Comparison of ENCODE assay signal across 8 cellular contexts in genomic region chr10:132363921-132364593, GRCh38. TPM values are rescaled to one million over a fixed set of nuclear protein-coding genes. Genes with fewer than 3 reads are reported as not detected.
DNase-seq lines count a peak whose midpoint lies in the region; ATAC-seq and FAIRE-seq lines count a peak whose summit lies in the region.

No MANE protein-coding gene starts in this region.

- DNase-seq in stimulated activated CD4-positive, alpha-beta T cell treated with anti-CD3 and anti-CD28 coated beads, Interleukin-2, amount 100 ng/mL, for 24 hours: peak; percentile 13 to 52
- DNase-seq in stimulated activated CD4-positive, alpha-beta T cell treated with anti-CD3 and anti-CD28 coated beads, Interleukin-4, amount 100 ng/mL, for 1 hour: no peak
- DNase-seq in activated naive CD8-positive, alpha-beta T cell treated with anti-CD3 and anti-CD28 coated beads, Interleukin-2, amount 50 U/mL, for 24 hours: peak; percentile 40
- DNase-seq in immature natural killer cell (no peak), urothelium cell line (ENCODE audit: low spot score) (no peak), NCI-H2171 treated with DMSO at 0.1 percent for 48 hours (lab: John Stamatoyannopoulos, UW) (no peak), T1000 (lab: John Stamatoyannopoulos, UW) (no peak)

- peak overlapping the region; percentile 19 for H3K4me3 Mint-ChIP-seq in activated naive CD8-positive, alpha-beta T cell treated with anti-CD3 and anti-CD28 coated beads, Interleukin-2, amount 50 U/mL, for 24 hours
- no peak overlapping the region for H3K4me3 Mint-ChIP-seq in immature natural killer cell

- ATAC-seq in activated naive CD8-positive, alpha-beta T cell treated with anti-CD3 and anti-CD28 coated beads, Interleukin-2, amount 50 U/mL, for 24 hours: peak; percentile 93
- no peak for ATAC-seq in GM19455 (IDR thresholded peaks at IDR 0.05; ENCODE audit: unreplicated experiment)

- H3K4me1 Mint-ChIP-seq in activated naive CD8-positive, alpha-beta T cell treated with anti-CD3 and anti-CD28 coated beads, Interleukin-2, amount 50 U/mL, for 24 hours: peaks cover 9% of the 10 kb centered on the region
- no peaks in the 10 kb centered on the region for H3K4me1 Mint-ChIP-seq in immature natural killer cell

- H3K27me3 Mint-ChIP-seq in activated naive CD8-positive, alpha-beta T cell treated with anti-CD3 and anti-CD28 coated beads, Interleukin-2, amount 50 U/mL, for 24 hours: peaks cover 6% of the 10 kb centered on the region
- H3K27me3 Mint-ChIP-seq in immature natural killer cell (ENCODE audit: low read depth in 3 of 3): no peaks in the 10 kb centered on the region

- peaks cover 13% of the 10 kb centered on the region for H3K36me3 Mint-ChIP-seq in activated naive CD8-positive, alpha-beta T cell treated with anti-CD3 and anti-CD28 coated beads, Interleukin-2, amount 50 U/mL, for 24 hours (ENCODE audit: low read depth)
- H3K36me3 Mint-ChIP-seq in immature natural killer cell: peaks cover 9 to 33% (median 21%) of the 10 kb centered on the region in 3 donors

- H3K27ac Mint-ChIP-seq in activated naive CD8-positive, alpha-beta T cell treated with anti-CD3 and anti-CD28 coated beads, Interleukin-2, amount 50 U/mL, for 24 hours: peak overlapping the region; percentile 72
- H3K27ac Mint-ChIP-seq in immature natural killer cell: peak overlapping the region in 5 of 6 donors; percentile 1 to 43 (median 23)

- peak; percentile 100 for FAIRE-seq in urothelium cell line (lab: Jason Lieb, UNC)

- H3K9me3 Mint-ChIP-seq in activated naive CD8-positive, alpha-beta T cell treated with anti-CD3 and anti-CD28 coated beads, Interleukin-2, amount 50 U/mL, for 24 hours: peaks cover 9% of the 10 kb centered on the region
- H3K9me3 Mint-ChIP-seq in immature natural killer cell: no peaks in the 10 kb centered on the region

RNA-seq across cellular contexts. Expression of gene LRRC27, which starts 32.1 kb away (rescaled TPM):
- 1 to 10 TPM; 3.8 to 8.5 (median 8.2) TPM for polyA plus RNA-seq in immature natural killer cell

RNA-seq across cellular contexts. Expression of gene PWWP2B, which starts 32.9 kb away (rescaled TPM):
- polyA plus RNA-seq in immature natural killer cell: 1 to 10 TPM; 4.0 to 7.3 (median 4.3) TPM

RNA-seq across cellular contexts. Expression of gene STK32C, which starts 56.3 kb away (rescaled TPM):
- polyA plus RNA-seq in immature natural killer cell: 10 to 100 TPM in 2 of 3 donors, 1 to 10 TPM in 1; 6.3 to 14.2 (median 13.7) TPM

Comparison
In these comparisons a context has a peak if more than half of its experiments do, and no peak if none do; other contexts are left out.
1. DNase-seq: peak in stimulated activated CD4-positive, alpha-beta T cell treated with anti-CD3 and anti-CD28 coated beads, Interleukin-2, amount 100 ng/mL, for 24 hours (2 of 2) and activated naive CD8-positive, alpha-beta T cell treated with anti-CD3 and anti-CD28 coated beads, Interleukin-2, amount 50 U/mL, for 24 hours (single experiment); none in stimulated activated CD4-positive, alpha-beta T cell treated with anti-CD3 and anti-CD28 coated beads, Interleukin-4, amount 100 ng/mL, for 1 hour (single experiment), immature natural killer cell (0 of 3), urothelium cell line (single experiment), NCI-H2171 treated with DMSO at 0.1 percent for 48 hours (single experiment) and T1000 (single experiment).